ENCODE assay signal across 16 cellular contexts in the genomic region with DNA sequence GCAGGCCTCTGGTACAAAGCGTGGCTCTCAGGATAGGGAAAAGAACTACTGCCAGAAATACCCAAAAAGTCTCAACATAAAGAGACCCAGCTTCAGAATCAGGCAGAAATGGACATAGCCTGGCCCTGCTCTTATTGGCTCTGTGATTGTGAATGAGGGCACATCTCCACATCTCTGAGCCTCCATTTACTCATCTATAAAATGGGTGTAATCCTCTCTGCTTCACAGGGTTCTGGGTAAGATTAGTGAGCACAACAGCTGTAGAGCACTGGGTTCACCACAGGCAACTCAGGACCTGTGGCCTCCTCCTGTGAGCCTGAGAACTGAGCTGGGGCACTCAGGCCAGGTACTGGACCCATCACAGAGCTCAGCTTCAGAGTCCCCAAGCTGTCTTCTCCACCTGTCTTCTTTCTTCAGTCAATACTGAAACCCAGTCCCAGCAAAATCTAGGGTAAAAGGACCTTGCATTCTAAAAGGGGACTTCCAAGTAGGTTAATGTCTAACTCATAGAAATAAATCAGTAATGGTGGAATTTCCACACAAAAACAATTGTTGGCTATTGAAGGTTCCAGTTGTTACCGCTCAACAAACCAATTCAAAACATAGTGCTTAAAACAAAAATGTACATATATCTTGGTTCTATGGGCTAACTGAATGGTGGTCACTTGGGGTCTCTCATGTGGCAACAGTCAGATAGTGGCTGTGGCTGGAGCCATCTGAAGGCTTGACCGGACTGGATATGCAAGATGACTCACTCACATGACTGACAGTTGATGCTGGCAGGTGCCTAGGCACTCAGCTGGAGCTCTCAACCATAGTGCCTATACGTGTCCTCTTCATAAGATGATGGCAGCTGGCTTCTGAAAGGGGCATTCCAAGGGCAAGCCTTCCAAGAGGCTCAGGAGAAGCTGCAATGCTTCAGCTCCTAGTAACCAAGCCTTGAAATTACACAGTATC. TPM values are rescaled to one million over a fixed set of nuclear protein-coding genes. Genes with fewer than 3 reads are reported as not detected.
DNase-seq lines count a peak whose midpoint lies in the region; ATAC-seq and TF ChIP-seq lines count a peak whose summit lies in the region.
"Had no signal": no experiment of that assay in that cellular context is flagged by ENCODE, and none has a peak within 500 bp of the region (broad histone marks: within the 10 kb centered on the region; RNA-seq: fewer than 3 reads in every experiment).

No MANE protein-coding gene starts in this region.

- peak overlapping the region; percentile 62 for H3K27ac Mint-ChIP-seq in neural crest cell (ENCODE audit: unreplicated experiment)
- H3K27ac Mint-ChIP-seq: endodermal cell, mesothelial cell of epicardium had no signal

- H3K4me1 Mint-ChIP-seq in neural crest cell: no peaks in the 10 kb centered on the region
- H3K4me1 Mint-ChIP-seq: mesothelial cell of epicardium had no signal

- no peaks in the 10 kb centered on the region for H3K27me3 Mint-ChIP-seq in neural crest cell (ENCODE audit: low read depth)

- TF ChIP-seq CTCF in neural crest cell (conservative IDR thresholded peaks at IDR 0.05): no peak

- H3K9me3 Mint-ChIP-seq in neural crest cell: no peaks in the 10 kb centered on the region
- H3K9me3 Mint-ChIP-seq: endodermal cell had no signal

- DNase-seq in neural crest cell (ENCODE audit: low read depth, low spot score) (no peak), HuH-7 (ENCODE audit: low spot score) (no peak), NCI-H1436 (lab: John Stamatoyannopoulos, UW) (no peak), NOMO-1 treated with DMSO at 0.1 percent for 48 hours (lab: John Stamatoyannopoulos, UW; ENCODE audit: unreplicated experiment) (no peak), SHP77 treated with DMSO at 0.1 percent for 48 hours (lab: John Stamatoyannopoulos, UW) (no peak)
- DNase-seq: activated CD8-positive, alpha-beta memory T cell treated with anti-CD3 and anti-CD28 coated beads, Interleukin-2, amount 50 U/mL, for 4 hours; endodermal cell; NCI-H1694 treated with DMSO at 0.1 percent for 48 hours; psoas muscle had no signal

- no peaks in the 10 kb centered on the region for H3K36me3 Mint-ChIP-seq in neural crest cell (ENCODE audit: low read depth)
- H3K36me3 Mint-ChIP-seq: mesothelial cell of epicardium had no signal

- ATAC-seq in GM19023 (IDR thresholded peaks at IDR 0.05; ENCODE audit: unreplicated experiment) (peak; percentile 76), GM21619 (IDR thresholded peaks at IDR 0.05; ENCODE audit: unreplicated experiment) (peak; percentile 68), HG03103 (IDR thresholded peaks at IDR 0.05; ENCODE audit: low read depth, unreplicated experiment) (peak; percentile 59)
- ATAC-seq: Panc1, psoas muscle had no signal

- H3K4me3 Mint-ChIP-seq in neural crest cell: no peak overlapping the region
- H3K4me3 Mint-ChIP-seq: endodermal cell, mesothelial cell of epicardium had no signal

RNA-seq across cellular contexts. Expression of a gene that starts 47.3 kb away (rescaled TPM):
- not detected in 2 replicates for total RNA-seq in neural crest cell
- total RNA-seq: ascending aorta, endodermal cell, mesothelial cell of epicardium, psoas muscle, tibial nerve had no signal
